10 cellular contexts compared by ENCODE assay signal in genomic region chr19:6057651-6058365, GRCh38. TPM values are rescaled to one million over a fixed set of nuclear protein-coding genes. Genes with fewer than 3 reads are reported as not detected.
DNase-seq lines count a peak whose midpoint lies in the region; ATAC-seq, FAIRE-seq and TF ChIP-seq lines count a peak whose summit lies in the region.
"Had no signal": no experiment of that assay in that cellular context is flagged by ENCODE, and none has a peak within 500 bp of the region (broad histone marks: within the 10 kb centered on the region; RNA-seq: fewer than 3 reads in every experiment).

No MANE protein-coding gene starts in this region.

- no peak overlapping the region for H3K4me3 Mint-ChIP-seq in CD4-positive, alpha-beta T cell
- H3K4me3 Mint-ChIP-seq in activated T-helper 2 cell treated with anti-CD3 and anti-CD28 coated beads, Interferon-gamma antibody, Interleukin-2, Interleukin-4, amounts not matched to agents 10 μg/mL and 5 μg/mL and 100 μg/mL, durations not matched to agents 14 hours and 24 hours and 36 hours (ENCODE audit: low read depth), result no peak overlapping the region
- H3K4me3 Mint-ChIP-seq in CD8-positive, alpha-beta memory T cell, result no peak overlapping the region

- H4K20me1 ChIP-seq in keratinocyte (ENCODE audit: control insufficient read depth, extremely low read depth, insufficient read depth, low read length) (no peaks in the 10 kb centered on the region), Karpas-422 (ENCODE audit: insufficient read depth, low read depth, low read length) (no peaks in the 10 kb centered on the region)

- H3K27ac ChIP-seq in CD4-positive, alpha-beta T cell (ENCODE audit: low read depth, low read length), result no peak overlapping the region
- H3K27ac ChIP-seq in keratinocyte (ENCODE audit: control insufficient read depth, insufficient read depth, low read length), result peak overlapping the region; percentile 99
- H3K27ac ChIP-seq in sigmoid colon, result peak overlapping the region; percentile 91 to 95 (median 92)
- no peak overlapping the region for H3K27ac ChIP-seq in CD8-positive, alpha-beta memory T cell (ENCODE audit: low read depth, low read length)
- no peak overlapping the region for H3K27ac ChIP-seq in Karpas-422 (ENCODE audit: low read length)

- intact Hi-C loops in CD4-positive, alpha-beta T cell (cut with DNase I, micrococcal nuclease), result no loop called here
- intact Hi-C loops in activated T-helper 2 cell treated with anti-CD3 and anti-CD28 coated beads, Interferon-gamma antibody, Interleukin-2, Interleukin-4, amounts not matched to agents 10 μg/mL and 5 μg/mL and 100 μg/mL, durations not matched to agents 14 hours and 24 hours and 36 hours (cut with micrococcal nuclease), result no loop called here
- intact Hi-C loops in sigmoid colon (cut with DNase I), result loop anchor here (1.0 to 5.0 kb wide), 2 partner anchors 50 to 214 kb away; no protein-coding TSS in a partner anchor

- H3K27me3 ChIP-seq in CD4-positive, alpha-beta T cell (ENCODE audit: control insufficient read depth, insufficient read depth, low read length), result no peaks in the 10 kb centered on the region
- H3K27me3 ChIP-seq in keratinocyte (ENCODE audit: control insufficient read depth, extremely low read depth, insufficient read depth, low read length), result no peaks in the 10 kb centered on the region
- H3K27me3 ChIP-seq in sigmoid colon, result no peaks in the 10 kb centered on the region
- no peaks in the 10 kb centered on the region for H3K27me3 ChIP-seq in CD8-positive, alpha-beta memory T cell (ENCODE audit: insufficient read depth, low read length, poor library complexity, severe bottlenecking)
- H3K27me3 ChIP-seq in Karpas-422 (ENCODE audit: low read length), result no peaks in the 10 kb centered on the region
- H3K27me3 ChIP-seq: brain microvascular endothelial cell had no signal

- H3K9me3 ChIP-seq in CD4-positive, alpha-beta T cell (ENCODE audit: control insufficient read depth, low read length), result no peaks in the 10 kb centered on the region
- no peaks in the 10 kb centered on the region for H3K9me3 ChIP-seq in keratinocyte (ENCODE audit: control insufficient read depth, low read depth, low read length)
- no peaks in the 10 kb centered on the region for H3K9me3 ChIP-seq in sigmoid colon
- H3K9me3 ChIP-seq in CD8-positive, alpha-beta memory T cell (ENCODE audit: low read length), result no peaks in the 10 kb centered on the region
- H3K9me3 ChIP-seq in Karpas-422 (ENCODE audit: low read length), result no peaks in the 10 kb centered on the region

- TF ChIP-seq EP300 in sigmoid colon (IDR thresholded peaks at IDR 0.05), result no peak

- H3K27me3 Mint-ChIP-seq in CD4-positive, alpha-beta T cell, result peaks cover 6% of the 10 kb centered on the region
- peaks cover 2% of the 10 kb centered on the region for H3K27me3 Mint-ChIP-seq in activated T-helper 2 cell treated with anti-CD3 and anti-CD28 coated beads, Interferon-gamma antibody, Interleukin-2, Interleukin-4, amounts not matched to agents 10 μg/mL and 5 μg/mL and 100 μg/mL, durations not matched to agents 14 hours and 24 hours and 36 hours (ENCODE audit: low read depth)
- H3K27me3 Mint-ChIP-seq in CD8-positive, alpha-beta memory T cell, result peaks cover 0 to 7% of the 10 kb centered on the region in 2 donors

- WGBS in sigmoid colon, 2 donors, result 88 to 91% methylated on average over 13 of the region's 13 CpGs

- H3K4me2 ChIP-seq in keratinocyte (ENCODE audit: control insufficient read depth, extremely low read depth, insufficient read depth, low read depth, low read length) (peak overlapping the region; percentile 81), Karpas-422 (ENCODE audit: low read depth, low read length, poor library complexity, severe bottlenecking) (no peak overlapping the region)

- peaks cover 29% of the 10 kb centered on the region for H3K79me2 ChIP-seq in keratinocyte (ENCODE audit: control insufficient read depth, insufficient read depth, low read length)
- no peaks in the 10 kb centered on the region for H3K79me2 ChIP-seq in Karpas-422 (ENCODE audit: low read length)

- DNase-seq in CD4-positive, alpha-beta T cell, result no peak
- no peak for DNase-seq in activated T-helper 2 cell treated with anti-CD3 and anti-CD28 coated beads, Interferon-gamma antibody, Interleukin-2, Interleukin-4, amounts not matched to agents 10 μg/mL and 5 μg/mL and 100 μg/mL, durations not matched to agents 14 hours and 24 hours and 36 hours (ENCODE audit: low spot score)
- no peak for DNase-seq in keratinocyte (ENCODE audit: low read depth, low spot score)
- DNase-seq in sigmoid colon, result no peak
- no peak for DNase-seq in CD8-positive, alpha-beta memory T cell
- DNase-seq in Karpas-422, result no peak

- TF ChIP-seq POLR2A in sigmoid colon (IDR thresholded peaks at IDR 0.05), result no peak

- no peaks in the 10 kb centered on the region for H3K9me3 Mint-ChIP-seq in CD4-positive, alpha-beta T cell
- H3K9me3 Mint-ChIP-seq in activated T-helper 2 cell treated with anti-CD3 and anti-CD28 coated beads, Interferon-gamma antibody, Interleukin-2, Interleukin-4, amounts not matched to agents 10 μg/mL and 5 μg/mL and 100 μg/mL, durations not matched to agents 14 hours and 24 hours and 36 hours, result no peaks in the 10 kb centered on the region
- H3K9me3 Mint-ChIP-seq in CD8-positive, alpha-beta memory T cell, result no peaks in the 10 kb centered on the region

- H3K9ac ChIP-seq in keratinocyte (ENCODE audit: control insufficient read depth, extremely low read depth, insufficient read depth, low read length) (peak overlapping the region; percentile 93), Karpas-422 (ENCODE audit: low read length) (no peak overlapping the region)

- H3K4me1 Mint-ChIP-seq in CD4-positive, alpha-beta T cell (ENCODE audit: low read depth), result peaks cover 39% of the 10 kb centered on the region
- peaks cover 42% of the 10 kb centered on the region for H3K4me1 Mint-ChIP-seq in activated T-helper 2 cell treated with anti-CD3 and anti-CD28 coated beads, Interferon-gamma antibody, Interleukin-2, Interleukin-4, amounts not matched to agents 10 μg/mL and 5 μg/mL and 100 μg/mL, durations not matched to agents 14 hours and 24 hours and 36 hours (ENCODE audit: low read depth)
- H3K4me1 Mint-ChIP-seq in CD8-positive, alpha-beta memory T cell, result peaks cover 21 to 29% (median 27%) of the 10 kb centered on the region in 3 donors

- H3K9me2 ChIP-seq in Karpas-422 (replicated peaks; ENCODE audit: insufficient read depth, low read length), result no peaks in the 10 kb centered on the region

- no peaks in the 10 kb centered on the region for H3K36me3 Mint-ChIP-seq in CD4-positive, alpha-beta T cell (ENCODE audit: low read depth)
- no peaks in the 10 kb centered on the region for H3K36me3 Mint-ChIP-seq in activated T-helper 2 cell treated with anti-CD3 and anti-CD28 coated beads, Interferon-gamma antibody, Interleukin-2, Interleukin-4, amounts not matched to agents 10 μg/mL and 5 μg/mL and 100 μg/mL, durations not matched to agents 14 hours and 24 hours and 36 hours (ENCODE audit: low read depth)
- H3K36me3 Mint-ChIP-seq in CD8-positive, alpha-beta memory T cell, result no peaks in the 10 kb centered on the region

- POLR2A ChIA-PET in CD4-positive, alpha-beta T cell (lab: Charles Lee), result no interaction called here
- POLR2A ChIA-PET in CD8-positive, alpha-beta memory T cell (lab: Charles Lee), result no interaction called here

- H3K27ac Mint-ChIP-seq in CD4-positive, alpha-beta T cell, result peak overlapping the region; percentile 41
- H3K27ac Mint-ChIP-seq in activated T-helper 2 cell treated with anti-CD3 and anti-CD28 coated beads, Interferon-gamma antibody, Interleukin-2, Interleukin-4, amounts not matched to agents 10 μg/mL and 5 μg/mL and 100 μg/mL, durations not matched to agents 14 hours and 24 hours and 36 hours, result peak overlapping the region; percentile 43
- peak overlapping the region in 4 of 8 donors; percentile 20 to 81 (median 48) for H3K27ac Mint-ChIP-seq in CD8-positive, alpha-beta memory T cell

- H2AFZ ChIP-seq in keratinocyte (ENCODE audit: control insufficient read depth, low read length) (no peak overlapping the region), Karpas-422 (ENCODE audit: low read length) (no peak overlapping the region)

- dilution Hi-C loops in keratinocyte (cut with MboI; ENCODE audit: extremely low pct_ligation_motif_present, low sequenced_read_pairs), result no loop called here

- FAIRE-seq in keratinocyte (lab: Jason Lieb, UNC), result no peak

- H3K36me3 ChIP-seq in keratinocyte (ENCODE audit: control insufficient read depth in 2 of 2, extremely low read depth in 1 of 2, insufficient read depth in 2 of 2, low read length in 2 of 2), result peaks cover 0 to 12% of the 10 kb centered on the region in 2 experiments
- H3K36me3 ChIP-seq in sigmoid colon, result no peaks in the 10 kb centered on the region
- H3K36me3 ChIP-seq in CD8-positive, alpha-beta memory T cell (ENCODE audit: insufficient read depth, low read length), result no peaks in the 10 kb centered on the region
- no peaks in the 10 kb centered on the region for H3K36me3 ChIP-seq in Karpas-422 (ENCODE audit: insufficient read depth, low read length)
- H3K36me3 ChIP-seq: brain microvascular endothelial cell had no signal

- H3K9me1 ChIP-seq in keratinocyte (ENCODE audit: control insufficient read depth, extremely low read depth, insufficient read depth, low read length), result no peaks in the 10 kb centered on the region

- H3K4me3 ChIP-seq in keratinocyte (ENCODE audit: control insufficient read depth in 2 of 3, extremely low read depth in 1 of 3, insufficient read depth in 2 of 3, low read depth in 1 of 3, low read length in 3 of 3) (peak overlapping the region in 2 of 3 experiments; percentile 9 to 11), sigmoid colon (peak overlapping the region in 1 of 4 donors; percentile 32), Karpas-422 (ENCODE audit: low read length) (no peak overlapping the region)
- no peak overlapping the region for H3K4me3 ChIP-seq in CD8-positive, alpha-beta memory T cell (ENCODE audit: low read length)

- no peak for ATAC-seq in CD4-positive, alpha-beta T cell (ENCODE audit: poor library complexity)
- ATAC-seq in HG02571 (IDR thresholded peaks at IDR 0.05; ENCODE audit: unreplicated experiment), result no peak
- no peak for ATAC-seq in GM21529 (IDR thresholded peaks at IDR 0.05; ENCODE audit: unreplicated experiment)
- ATAC-seq: activated CD4-positive, CD25-positive, alpha-beta regulatory T cell treated with anti-CD3 and anti-CD28 coated beads, Interleukin-2, amount 50 U/mL, for 24 hours had no signal

- H3K4me1 ChIP-seq in keratinocyte (ENCODE audit: control insufficient read depth, extremely low read depth, insufficient read depth, low read length) (peaks cover 69% of the 10 kb centered on the region), sigmoid colon (peaks cover 0 to 81% (median 73%) of the 10 kb centered on the region in 4 donors), Karpas-422 (ENCODE audit: low read length) (no peaks in the 10 kb centered on the region)
- H3K4me1 ChIP-seq in CD8-positive, alpha-beta memory T cell (ENCODE audit: insufficient read depth, low read length), result peaks cover 8% of the 10 kb centered on the region

- CTCF ChIA-PET in CD4-positive, alpha-beta T cell (lab: Charles Lee), result interaction anchor here (1.3 kb wide), 1 partner anchor 9 kb away, joined by 5 read pairs; no protein-coding TSS in a partner anchor
- CTCF ChIA-PET in CD8-positive, alpha-beta memory T cell (lab: Charles Lee), result no interaction called here

- no peak for TF ChIP-seq CTCF in CD4-positive, alpha-beta T cell (IDR thresholded peaks at IDR 0.05)
- TF ChIP-seq CTCF in keratinocyte (optimal IDR thresholded peaks at IDR 0.05 in 1 of 3, IDR thresholded peaks at IDR 0.05 in 1 of 3, conservative IDR thresholded peaks at IDR 0.05 in 1 of 3; ENCODE audit: extremely low read depth in 1 of 3, insufficient read depth in 2 of 3, low read length in 3 of 3) (peak in 2 of 3 experiments; percentile 2 to 45), sigmoid colon (IDR thresholded peaks at IDR 0.05) (no peak)

RNA-seq across cellular contexts. Expression of gene RFX2, which starts 52.5 kb away (rescaled TPM):
- total RNA-seq in CD4-positive, alpha-beta T cell, result 1 to 10 TPM; 4.8 to 5.5 TPM
- 8.7 and 12.5 TPM in 2 replicates for total RNA-seq in activated T-helper 2 cell treated with anti-CD3 and anti-CD28 coated beads, Interferon-gamma antibody, Interleukin-2, Interleukin-4, amounts not matched to agents 10 μg/mL and 5 μg/mL and 100 μg/mL, durations not matched to agents 14 hours and 24 hours and 36 hours
- polyA plus RNA-seq in keratinocyte (5.8 to 7.3 TPM (median 5.9 TPM) in 3 replicates), sigmoid colon (1 to 10 TPM; 1.2 to 4.2 (median 3.6) TPM)
- polyA plus RNA-seq in keratinocyte (2011; ENCODE audit: low read depth), result 4.7 TPM
- 3.4 and 7.4 TPM in 2 replicates for polyA plus RNA-seq in keratinocyte (2011; cell fraction: cytosol; rRNA removed)
- polyA plus RNA-seq in keratinocyte (2011; cell fraction: nucleus; rRNA removed), result 11.0 and 15.6 TPM in 2 replicates
- 6.1 and 6.7 TPM in 2 replicates for polyA plus RNA-seq in keratinocyte (2012; ENCODE audit: low replicate concordance)
- 6.1 to 38.4 TPM (median 6.6 TPM) in 3 replicates for polyA minus RNA-seq in keratinocyte
- polyA minus RNA-seq in keratinocyte (2011; cell fraction: cytosol; rRNA and poly(A)+ RNA removed), result 16.3 TPM
- polyA minus RNA-seq in keratinocyte (2011; cell fraction: nucleus; rRNA and poly(A)+ RNA removed), result 12.3 and 13.0 TPM in 2 replicates
- 10 to 100 TPM; 14.3 to 21.2 (median 17.4) TPM for total RNA-seq in sigmoid colon
- 1 to 10 TPM; 4.2 to 4.9 TPM for total RNA-seq in CD8-positive, alpha-beta memory T cell
- polyA plus RNA-seq in CD8-positive, alpha-beta memory T cell, result 1.5 TPM
- total RNA-seq in Karpas-422 (2014; rRNA removed; shearing (Covaris generic); ENCODE audit: low replicate concordance), result 6.4 and 23.7 TPM in 2 replicates

Comparison
In these comparisons a context has a peak if more than half of its experiments do, and no peak if none do; other contexts are left out.
1. H3K27ac ChIP-seq: peak in keratinocyte (single experiment) and sigmoid colon (4 of 4); none in CD4-positive, alpha-beta T cell (single experiment), CD8-positive, alpha-beta memory T cell (single experiment) and Karpas-422 (single experiment).
2. CTCF ChIP-seq: peak in keratinocyte (2 of 3); none in CD4-positive, alpha-beta T cell (single experiment) and sigmoid colon (0 of 4).
3. H3K4me3 ChIP-seq: peak in keratinocyte (2 of 3); none in CD8-positive, alpha-beta memory T cell (single experiment) and Karpas-422 (single experiment).